ENCODE assay signal across 20 cellular contexts in genomic region chr6:83781506-83781905, GRCh38.
DNase-seq lines count a peak whose midpoint lies in the region; ATAC-seq and TF ChIP-seq lines count a peak whose summit lies in the region.
"Had no signal": no experiment of that assay in that cellular context is flagged by ENCODE, and none has a peak within 500 bp of the region (broad histone marks: within the 10 kb centered on the region; RNA-seq: fewer than 3 reads in every experiment).

No MANE protein-coding gene starts in this region.

- intact Hi-C loops in right cardiac atrium (cut with DNase I) = no loop called here

- DNase-seq in cardiac muscle cell (ENCODE audit: low read depth in 1 of 2, low spot score in 1 of 2) (peak in 1 of 2 donors; percentile 54), right cardiac atrium (no peak), myocyte (ENCODE audit: low read depth) (peak; percentile 11), superior temporal gyrus (ENCODE audit: extremely low spot score) (peak; percentile 14), BE2C (no peak)
- no peak for DNase-seq in stimulated activated naive CD4-positive, alpha-beta T cell treated with Interleukin-2 at 50 U/mL for 16 hours (lab: John Stamatoyannopoulos, UW)
- DNase-seq: 8988T; ACHN; AML-193; C1 segment of cervical spinal cord; Calu3; CD4-positive, alpha-beta memory T cell; COR-L47; DMS53; DMS79 treated with DMSO at 0.1 percent for 48 hours; GF-D8; H9 had no signal

- H3K9me3 ChIP-seq in cardiac muscle cell (ENCODE audit: low read depth) (no peaks in the 10 kb centered on the region), right cardiac atrium (ENCODE audit: control insufficient read depth, low read length) (no peaks in the 10 kb centered on the region), BE2C (no peaks in the 10 kb centered on the region)
- H3K9me3 ChIP-seq: A549 had no signal

- H3K36me3 ChIP-seq in cardiac muscle cell (no peaks in the 10 kb centered on the region), BE2C (no peaks in the 10 kb centered on the region)

- TF ChIP-seq CTCF in cardiac muscle cell (IDR thresholded peaks at IDR 0.05; ENCODE audit: low read depth, low read length) = no peak
- no peak for TF ChIP-seq CTCF in BE2C (IDR thresholded peaks at IDR 0.05; ENCODE audit: low read depth, low read length)

- H3K27me3 ChIP-seq in cardiac muscle cell (no peaks in the 10 kb centered on the region), right cardiac atrium (ENCODE audit: control insufficient read depth, insufficient read depth) (no peaks in the 10 kb centered on the region), BE2C (no peaks in the 10 kb centered on the region)

- H3K27ac ChIP-seq in cardiac muscle cell (peak overlapping the region; percentile 88), right cardiac atrium (ENCODE audit: low read length) (no peak overlapping the region)
- H3K27ac ChIP-seq: A549 had no signal

- WGBS in right cardiac atrium = 46% methylated on average over 3 of the region's 3 CpGs

- H3K4me3 ChIP-seq in cardiac muscle cell = no peak overlapping the region
- no peak overlapping the region for H3K4me3 ChIP-seq in right cardiac atrium (ENCODE audit: low read length)
- H3K4me3 ChIP-seq in BE2C (ENCODE audit: low read depth, low read length) = no peak overlapping the region
- H3K4me3 ChIP-seq: A549, GM23338 had no signal

- H3K4me1 ChIP-seq in cardiac muscle cell (ENCODE audit: low read depth) (peaks cover 35% of the 10 kb centered on the region), right cardiac atrium (ENCODE audit: control insufficient read depth, insufficient read depth, low read length) (no peaks in the 10 kb centered on the region), BE2C (no peaks in the 10 kb centered on the region)
- H3K4me1 ChIP-seq: A549 had no signal

- ATAC-seq in right cardiac atrium = no peak
- ATAC-seq: A549, GM23338, HCT116 had no signal

Comparison
In these comparisons a context has a peak if more than half of its experiments do, and no peak if none do; other contexts are left out.
1. DNase-seq: peak in myocyte (single experiment) and superior temporal gyrus (single experiment); none in right cardiac atrium (0 of 3), BE2C (single experiment) and stimulated activated naive CD4-positive, alpha-beta T cell treated with Interleukin-2 at 50 U/mL for 16 hours (single experiment).